In genomic region chr2:70993689-70993986, GRCh38 we compare ENCODE assay signal across 8 cellular contexts. TPM values are rescaled to one million over a fixed set of nuclear protein-coding genes. Genes with fewer than 3 reads are reported as not detected.
A peak's percentile ranks its signal among the peaks of the same experiment; 100 is the strongest.
DNase-seq lines count a peak whose midpoint lies in the region; ATAC-seq and TF ChIP-seq lines count a peak whose summit lies in the region.

No MANE protein-coding gene starts in this region.

- H3K4me1 ChIP-seq in adipocyte (ENCODE audit: control insufficient read depth, insufficient read depth, low read length) (peaks cover 20% of the 10 kb centered on the region), right lobe of liver (peaks cover 0 to 15% (median 7%) of the 10 kb centered on the region in 4 donors), thyroid gland (peaks cover 13 to 18% of the 10 kb centered on the region in 2 donors)

- H3K36me3 ChIP-seq in adipocyte (ENCODE audit: control insufficient read depth, insufficient read depth, low read length, severe bottlenecking) (peaks cover 32% of the 10 kb centered on the region), right lobe of liver (peaks cover 0 to 17% (median under 1%) of the 10 kb centered on the region in 4 donors), thyroid gland (peaks cover 9 to 27% of the 10 kb centered on the region in 2 donors)

- H3K4me3 ChIP-seq in adipocyte (ENCODE audit: low read length): peak overlapping the region; percentile 94
- peak overlapping the region; percentile 91 to 99 (median 98) for H3K4me3 ChIP-seq in right lobe of liver
- H3K4me3 ChIP-seq in thyroid gland (replicated peaks in 1 of 3): peak overlapping the region in 2 of 3 donors; percentile 80 to 99

- no peaks in the 10 kb centered on the region for H3K9me3 Mint-ChIP-seq in activated T-cell treated with anti-CD3 and anti-CD28 coated beads, Interleukin-2, amount 50 U/mL, for 24 hours

- no peak for DNase-seq in activated T-cell treated with anti-CD3 and anti-CD28 coated beads, Interleukin-2, amount 50 U/mL, for 24 hours
- no peak for DNase-seq in activated T-cell treated with anti-CD3 and anti-CD28 coated beads for 4 hours
- no peak for DNase-seq in adipocyte (ENCODE audit: low read depth)
- DNase-seq in right lobe of liver: peak in 1 of 3 donors; percentile 28
- no peak for DNase-seq in thyroid gland
- DNase-seq in NCI-H446 (lab: John Stamatoyannopoulos, UW): no peak
- DNase-seq in NOMO-1 (lab: John Stamatoyannopoulos, UW; ENCODE audit: unreplicated experiment in 2 of 2): no peak

- H3K9ac ChIP-seq in adipocyte (ENCODE audit: low read length): peak overlapping the region; percentile 94

- intact Hi-C loops in right lobe of liver (cut with DNase I): no loop called here
- intact Hi-C loops in thyroid gland (cut with DNase I): no loop called here

- H3K27ac ChIP-seq in right lobe of liver (no peak overlapping the region), thyroid gland (peak overlapping the region in 2 of 3 donors; percentile 69 to 74)

- no peaks in the 10 kb centered on the region for H3K27me3 ChIP-seq in adipocyte (replicated peaks; ENCODE audit: control insufficient read depth, insufficient read depth, low read length)
- no peaks in the 10 kb centered on the region for H3K27me3 ChIP-seq in right lobe of liver
- H3K27me3 ChIP-seq in thyroid gland: no peaks in the 10 kb centered on the region

- peaks cover 30% of the 10 kb centered on the region for H3K4me1 Mint-ChIP-seq in activated T-cell treated with anti-CD3 and anti-CD28 coated beads, Interleukin-2, amount 50 U/mL, for 24 hours (ENCODE audit: low read depth)

- H3K27me3 Mint-ChIP-seq in activated T-cell treated with anti-CD3 and anti-CD28 coated beads, Interleukin-2, amount 50 U/mL, for 24 hours: no peaks in the 10 kb centered on the region

- ATAC-seq in right lobe of liver (no peak), GM18511 (IDR thresholded peaks at IDR 0.05; ENCODE audit: unreplicated experiment) (no peak)

- TF ChIP-seq CTCF in right lobe of liver (IDR thresholded peaks at IDR 0.05) (no peak), thyroid gland (IDR thresholded peaks at IDR 0.05) (no peak)

- peak overlapping the region; percentile 95 for H3K4me3 Mint-ChIP-seq in activated T-cell treated with anti-CD3 and anti-CD28 coated beads, Interleukin-2, amount 50 U/mL, for 24 hours

- H3K9me3 ChIP-seq in adipocyte (ENCODE audit: control insufficient read depth, low read length) (no peaks in the 10 kb centered on the region), right lobe of liver (no peaks in the 10 kb centered on the region), thyroid gland (no peaks in the 10 kb centered on the region)

- peak overlapping the region; percentile 93 for H3K27ac Mint-ChIP-seq in activated T-cell treated with anti-CD3 and anti-CD28 coated beads, Interleukin-2, amount 50 U/mL, for 24 hours

- H3K36me3 Mint-ChIP-seq in activated T-cell treated with anti-CD3 and anti-CD28 coated beads, Interleukin-2, amount 50 U/mL, for 24 hours (ENCODE audit: low read depth): peaks cover 58% of the 10 kb centered on the region

- TF ChIP-seq POLR2A in right lobe of liver (IDR thresholded peaks at IDR 0.05): no peak
- no peak for TF ChIP-seq POLR2A in thyroid gland (IDR thresholded peaks at IDR 0.05)

- WGBS in right lobe of liver (ENCODE audit: insufficient coverage, low coverage, low lambda C conversion rate, missing lambda C conversion rate): 10% methylated on average over 2 of the region's 2 CpGs
- 58 to 64% methylated on average over 2 of the region's 2 CpGs for WGBS in thyroid gland, 2 donors

RNA-seq across cellular contexts. Expression of gene TEX261, which starts 1.0 kb away (rescaled TPM):
- total RNA-seq in right lobe of liver: 10 to 100 TPM; 26.5 to 33.2 (median 27.1) TPM
- 10 to 100 TPM; 37.9 to 67.7 (median 51.4) TPM for total RNA-seq in thyroid gland

RNA-seq across cellular contexts. Expression of gene ANKRD53, which starts 15.2 kb away (rescaled TPM):
- under 1 TPM in 5 of 6 experiments, not detected in 1; 0.25 to 0.93 (median 0.50) TPM for total RNA-seq in right lobe of liver
- 1 to 10 TPM; 1.5 to 4.3 (median 2.7) TPM for total RNA-seq in thyroid gland

RNA-seq across cellular contexts. Expression of gene ATP6V1B1, which starts 57.9 kb away (rescaled TPM):
- under 1 TPM in 1 of 6 experiments, not detected in 5; 0.44 TPM for total RNA-seq in right lobe of liver
- total RNA-seq in thyroid gland: not detected

Comparison
In these comparisons a context has a peak if more than half of its experiments do, and no peak if none do; other contexts are left out.
1. H3K27ac ChIP-seq: peak in thyroid gland (2 of 3); none in right lobe of liver (0 of 3).
2. Peak in every context shown above with its lines, with median percentiles within 50 percentile points of each other: H3K4me3 ChIP-seq.